22 cellular contexts compared by ENCODE assay signal in the genomic region with DNA sequence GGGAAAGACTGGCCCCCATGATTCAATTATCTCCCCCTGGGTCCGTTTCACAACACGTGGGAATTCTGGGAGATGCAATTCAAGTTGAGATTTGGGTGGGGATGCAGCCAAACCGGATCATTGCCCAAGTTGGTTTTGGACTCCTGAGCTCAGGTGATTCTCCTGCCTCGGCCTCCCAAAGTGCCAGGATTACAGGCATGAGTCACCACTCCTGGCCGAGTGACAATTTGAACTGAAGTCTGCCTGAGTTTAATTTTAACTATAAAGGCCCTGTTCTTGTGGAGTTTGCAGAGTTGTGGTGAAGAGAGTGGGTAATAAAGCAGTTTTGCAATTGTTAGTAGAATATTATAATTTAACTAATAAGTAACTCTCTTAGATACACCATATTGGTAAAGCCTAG.
DNase-seq lines count a peak whose midpoint lies in the region; ATAC-seq and TF ChIP-seq lines count a peak whose summit lies in the region.
"Had no signal": no experiment of that assay in that cellular context is flagged by ENCODE, and none has a peak within 500 bp of the region (broad histone marks: within the 10 kb centered on the region; RNA-seq: fewer than 3 reads in every experiment).

No MANE protein-coding gene starts in this region.

- no peak for ATAC-seq in GM19467 (IDR thresholded peaks at IDR 0.05; ENCODE audit: unreplicated experiment)
- ATAC-seq: GM12878 had no signal

- H3K27ac ChIP-seq in coronary artery = no peak overlapping the region
- H3K27ac ChIP-seq: BLaER1 had no signal

- TF ChIP-seq CTCF in coronary artery (IDR thresholded peaks at IDR 0.05) = no peak

- no peak overlapping the region for H3K4me3 ChIP-seq in coronary artery
- H3K4me3 ChIP-seq: BLaER1, GM12878 had no signal

- DNase-seq in astrocyte of the hippocampus (ENCODE audit: low read depth, low spot score) (peak; percentile 26), coronary artery (ENCODE audit: low spot score) (peak; percentile 24), NCI-H2227 (lab: John Stamatoyannopoulos, UW; ENCODE audit: unreplicated experiment) (no peak), SIG-M5 treated with dmso at 0.1 percent for 504 hours (lab: John Stamatoyannopoulos, UW; ENCODE audit: unreplicated experiment) (no peak)
- DNase-seq: 8988T; ACHN; BE2C; C1 segment of cervical spinal cord; CD4-positive, alpha-beta memory T cell; CD4-positive, CD25-positive, alpha-beta regulatory T cell; CD8-positive, alpha-beta memory T cell; COR-L47; DMS 273 treated with DMSO at 0.1 percent for 48 hours; DMS153; DMS53; DMS79; DND-41; EL; GDM1 had no signal

Comparison
In these comparisons a context has a peak if more than half of its experiments do, and no peak if none do; other contexts are left out.
1. DNase-seq: peak in astrocyte of the hippocampus (single experiment) and coronary artery (single experiment); none in NCI-H2227 (single experiment) and SIG-M5 treated with dmso at 0.1 percent for 504 hours (single experiment).